9 cellular contexts compared by ENCODE assay signal in the genomic region with DNA sequence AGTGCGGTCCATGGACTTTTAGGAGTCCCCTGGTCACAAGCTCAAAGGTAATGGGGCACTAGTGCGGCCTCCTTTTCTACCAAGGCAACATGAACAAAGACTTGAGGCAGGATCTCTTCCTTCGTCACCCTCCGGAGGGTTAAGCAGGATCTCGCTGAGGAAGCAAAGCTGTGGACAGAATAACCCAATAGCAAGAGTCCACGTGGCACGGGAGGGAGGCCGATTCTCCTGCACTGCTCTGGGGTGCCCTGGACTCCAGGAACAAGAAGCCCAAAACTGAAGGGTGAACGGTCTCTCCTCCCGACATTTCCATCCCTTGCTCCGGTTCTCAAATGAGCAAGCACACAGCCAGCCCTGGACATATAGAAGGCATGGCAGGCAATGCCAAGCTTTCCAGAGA. TPM values are rescaled to one million over a fixed set of nuclear protein-coding genes. Genes with fewer than 3 reads are reported as not detected.
DNase-seq lines count a peak whose midpoint lies in the region; ATAC-seq, FAIRE-seq and TF ChIP-seq lines count a peak whose summit lies in the region.
"Had no signal": no experiment of that assay in that cellular context is flagged by ENCODE, and none has a peak within 500 bp of the region (broad histone marks: within the 10 kb centered on the region; RNA-seq: fewer than 3 reads in every experiment).

No MANE protein-coding gene starts in this region.

- no peak overlapping the region; the same call in 1 of the 2 replicates for H3K56ac ChIP-seq in IMR-90 (ENCODE audit: extremely low read depth, insufficient read depth, low read length)

- peaks cover 74% of the 10 kb centered on the region for H3K4me1 ChIP-seq in IMR-90 (ENCODE audit: control insufficient read depth, insufficient read depth, low read length)
- H3K4me1 ChIP-seq in adrenal gland (replicated peaks in 1 of 2): peaks cover 69 to 98% of the 10 kb centered on the region in 2 donors
- H3K4me1 ChIP-seq in HepG2 (ENCODE audit: insufficient read depth, low read length): peaks cover 100% of the 10 kb centered on the region

- no peak for ATAC-seq in IMR-90 (ENCODE audit: low read depth)
- ATAC-seq in HepG2: no peak
- no peak for ATAC-seq in stimulated activated memory B cell treated with anti-CD40 and anti-IgM and Interleukin-4, amounts not matched to agents 10 μg/mL and 1 μg/mL and 100 μg/mL, for 72 hours
- no peak for ATAC-seq in HG03354 (IDR thresholded peaks at IDR 0.05; ENCODE audit: poor library complexity, severe bottlenecking, unreplicated experiment)
- no peak for ATAC-seq in GM19455 (IDR thresholded peaks at IDR 0.05; ENCODE audit: unreplicated experiment)

- peak overlapping the region; percentile 22 to 84; a peak in 3 of 4 replicates for H4K8ac ChIP-seq in IMR-90 (ENCODE audit: low read depth in 2 of 2, low read length in 2 of 2)

- peak overlapping the region; percentile 62; the same call in 1 of the 2 replicates for H4K5ac ChIP-seq in IMR-90 (ENCODE audit: low read depth, low read length)

- H3K4me3 ChIP-seq in IMR-90 (ENCODE audit: insufficient read depth, low read depth, low read length) (no peak overlapping the region), adrenal gland (peak overlapping the region in 1 of 4 donors; percentile 23), HepG2 (replicated peaks in 1 of 3; ENCODE audit: insufficient read depth in 1 of 3, low read depth in 2 of 3, low read length in 3 of 3) (no peak overlapping the region)

- 0 out of 3 replicates have a peak overlapping the region, but pooled peaks have one; percentile 12 for H2BK15ac ChIP-seq in IMR-90 (ENCODE audit: low read depth, low read length)

- H3K18ac ChIP-seq in IMR-90 (ENCODE audit: low read depth, low read length): 0 out of 2 replicates have a peak overlapping the region, but pooled peaks have one; percentile 5

- TF ChIP-seq CTCF in IMR-90 (conservative IDR thresholded peaks at IDR 0.05; ENCODE audit: low read depth, low read length) (no peak), adrenal gland (IDR thresholded peaks at IDR 0.05) (no peak), HepG2 (CRISPR knock-in tag; IDR thresholded peaks at IDR 0.05) (no peak), GM13976 (IDR thresholded peaks at IDR 0.05; ENCODE audit: borderline replicate concordance, control extremely low read depth, extremely low read depth, insufficient read depth, missing control alignments) (no peak)

- peak overlapping the region; percentile 37; the same call in 1 of the 2 replicates for H2BK20ac ChIP-seq in IMR-90 (ENCODE audit: low read depth, low read length)

- peak overlapping the region; percentile 2 for H2AK9ac ChIP-seq in IMR-90 (replicated peaks; ENCODE audit: low read depth, low read length, poor library complexity)

- H3K27ac Mint-ChIP-seq in stimulated activated memory B cell treated with anti-CD40 and anti-IgM and Interleukin-4, amounts not matched to agents 10 μg/mL and 1 μg/mL and 100 μg/mL, for 72 hours: peak overlapping the region; percentile 89

- TF ChIP-seq EP300 in HepG2 (IDR thresholded peaks at IDR 0.05; ENCODE audit: low read depth in 2 of 2, low read length in 2 of 2): no peak
- TF ChIP-seq EP300 in HepG2 (CRISPR knock-in tag; IDR thresholded peaks at IDR 0.05; ENCODE audit: borderline replicate concordance): no peak

- H3K9ac ChIP-seq in IMR-90 (ENCODE audit: low read depth, low read length) (peak overlapping the region; percentile 53; the same call in 1 of the 2 replicates), HepG2 (ENCODE audit: insufficient read depth, low read depth, low read length) (no peak overlapping the region)

- CTCF ChIA-PET in IMR-90 (lab: Yijun Ruan, JAX): no interaction called here
- CTCF ChIA-PET in HepG2 (lab: Yijun Ruan, JAX; ENCODE audit: low intra/inter-chr PET ratio, low total read pairs): no interaction called here

- H3K79me1 ChIP-seq in IMR-90 (ENCODE audit: low read depth in 1 of 2, low read length in 2 of 2): peaks cover 0 to 63% of the 10 kb centered on the region in 2 experiments; a peak in 2 of 4 replicates

- H3K4me2 ChIP-seq in IMR-90 (ENCODE audit: low read depth, low read length) (peak overlapping the region; percentile 8; the same call in 1 of the 2 replicates), HepG2 (ENCODE audit: low read depth, low read length) (no peak overlapping the region)

- H3K9me1 ChIP-seq in IMR-90 (ENCODE audit: insufficient read depth, low read length): peaks cover 67% of the 10 kb centered on the region

- no peak overlapping the region for H3K4me3 Mint-ChIP-seq in stimulated activated memory B cell treated with anti-CD40 and anti-IgM and Interleukin-4, amounts not matched to agents 10 μg/mL and 1 μg/mL and 100 μg/mL, for 72 hours

- POLR2A ChIA-PET in IMR-90 (lab: Charles Lee; ENCODE audit: unreplicated experiment): no interaction called here
- POLR2A ChIA-PET in HepG2 (lab: Yijun Ruan, JAX): interaction anchor here (2.0 to 9.4 kb wide), 2 partner anchors 14 to 21 kb away, joined by 7 to 97 read pairs; a partner anchor contains a TSS

- H2BK120ac ChIP-seq in IMR-90 (ENCODE audit: low read depth, low read length): peak overlapping the region; percentile 59

- dilution Hi-C loops in IMR-90 (cut with HindIII; ENCODE audit: low sequenced_read_pairs, unreplicated experiment): no loop called here

- H3K9me3 ChIP-seq in IMR-90 (ENCODE audit: control insufficient read depth, insufficient read depth, low read length): no peaks in the 10 kb centered on the region
- no peaks in the 10 kb centered on the region for H3K9me3 ChIP-seq in adrenal gland (replicated peaks in 1 of 3)
- no peaks in the 10 kb centered on the region for H3K9me3 ChIP-seq in HepG2 (ENCODE audit: low read length)

- DNase-seq in IMR-90: no peak
- no peak for DNase-seq in adrenal gland
- no peak for DNase-seq in HepG2 (ENCODE audit: low spot score)
- DNase-seq in GM13976 (ENCODE audit: low spot score): no peak
- no peak for DNase-seq in KBM-7
- DNase-seq: OCI-M1 had no signal

- H2BK5ac ChIP-seq in IMR-90 (ENCODE audit: low read depth, low read length, poor library complexity, severe bottlenecking): peak overlapping the region; percentile 84

- peak overlapping the region; percentile 78; the same call in 1 of the 2 replicates for H2AK5ac ChIP-seq in IMR-90 (ENCODE audit: low read depth, low read length)

- intact Hi-C loops in IMR-90 (cut with micrococcal nuclease): loop anchor here (5.0 kb wide), 1 partner anchor 100 kb away; no protein-coding TSS in a partner anchor
- intact Hi-C loops in adrenal gland (cut with DNase I): no loop called here
- intact Hi-C loops in HepG2 (cut with micrococcal nuclease; ENCODE audit: unreplicated experiment): no loop called here

- no TSS peak for BruUV-seq in IMR-90 (replicated peaks; lab: Mats Ljungman, UMichigan)
- no TSS peak for BruUV-seq in HepG2 (replicated peaks; lab: Mats Ljungman, UMichigan)

- H3K79me2 ChIP-seq in HepG2 (ENCODE audit: insufficient read depth, low read length): peaks cover 97% of the 10 kb centered on the region

- no peaks in the 10 kb centered on the region for H3K9me3 Mint-ChIP-seq in stimulated activated memory B cell treated with anti-CD40 and anti-IgM and Interleukin-4, amounts not matched to agents 10 μg/mL and 1 μg/mL and 100 μg/mL, for 72 hours

- H3K27me3 ChIP-seq in IMR-90 (ENCODE audit: control insufficient read depth, insufficient read depth, low read length) (no peaks in the 10 kb centered on the region), adrenal gland (no peaks in the 10 kb centered on the region), HepG2 (ENCODE audit: control insufficient read depth in 1 of 2, insufficient read depth in 2 of 2, low read length in 2 of 2) (no peaks in the 10 kb centered on the region)

- H2AFZ ChIP-seq in IMR-90 (replicated peaks; ENCODE audit: low read length, poor library complexity) (no peak overlapping the region), HepG2 (ENCODE audit: low read length) (no peak overlapping the region)

- peak overlapping the region; percentile 76 for H4K91ac ChIP-seq in IMR-90 (ENCODE audit: insufficient read depth, low read depth, low read length)

- H4K20me1 ChIP-seq in IMR-90 (ENCODE audit: insufficient read depth, low read length) (peaks cover 100% of the 10 kb centered on the region), HepG2 (ENCODE audit: insufficient read depth, low read length) (peaks cover 46% of the 10 kb centered on the region)

- H3K23ac ChIP-seq in IMR-90 (ENCODE audit: low read depth, low read length): peak overlapping the region; percentile 80; the same call in 1 of the 2 replicates

- H3K27ac ChIP-seq in IMR-90 (ENCODE audit: insufficient read depth, low read length): peak overlapping the region; percentile 93
- H3K27ac ChIP-seq in adrenal gland: peak overlapping the region in 3 of 5 donors; percentile 69 to 86 (median 79)
- H3K27ac ChIP-seq in HepG2 (ENCODE audit: extremely low read length, insufficient read depth, low read length): peak overlapping the region; percentile 33

- TF ChIP-seq POLR2A in IMR-90 (IDR thresholded peaks at IDR 0.05; ENCODE audit: low read depth, low read length): no peak
- no peak for TF ChIP-seq POLR2A in adrenal gland (IDR thresholded peaks at IDR 0.05)
- TF ChIP-seq POLR2A in HepG2 (IDR thresholded peaks at IDR 0.05; ENCODE audit: insufficient read depth in 1 of 2, low read depth in 2 of 2, low read length in 2 of 2): no peak

- H3K36me3 Mint-ChIP-seq in stimulated activated memory B cell treated with anti-CD40 and anti-IgM and Interleukin-4, amounts not matched to agents 10 μg/mL and 1 μg/mL and 100 μg/mL, for 72 hours: peaks cover 35% of the 10 kb centered on the region

- H3K36me3 ChIP-seq in IMR-90 (ENCODE audit: control insufficient read depth, insufficient read depth, low read length) (peaks cover 46% of the 10 kb centered on the region), adrenal gland (replicated peaks in 1 of 2) (no peaks in the 10 kb centered on the region), HepG2 (replicated peaks in 1 of 2; ENCODE audit: control insufficient read depth in 1 of 2, insufficient read depth in 2 of 2, low read length in 2 of 2) (peaks cover 4 to 8% of the 10 kb centered on the region in 2 experiments; a peak in 3 of 5 replicates)

- WGBS in IMR-90 (ENCODE audit: extremely low coverage in 2 of 2, insufficient read length in 1 of 2), 2 experiments: 63% methylated on average over 7 of the region's 11 CpGs; no CpG with 5 or more reads in 1 of the 2 experiments
- WGBS in adrenal gland, 4 donors: 53 to 69% (median 62%) methylated on average over 10 to 11 of the region's 11 CpGs
- WGBS in HepG2 (ENCODE audit: low lambda C conversion rate): 82% methylated on average over 11 of the region's 11 CpGs

- in situ Hi-C loops in IMR-90 (cut with MboI; ENCODE audit: low sequenced_read_pairs) (no loop called here), HepG2 (cut with HindIII; ENCODE audit: extremely low pct_ligation_motif_present, low pct_unique_long_range_greater_than_20kb) (no loop called here), GM13976 (cut with MboI; ENCODE audit: low sequenced_read_pairs, unreplicated experiment) (no loop called here), KBM-7 (cut with MboI; ENCODE audit: low pct_unique_long_range_greater_than_20kb, low sequenced_read_pairs) (no loop called here)

- H3K4me1 Mint-ChIP-seq in stimulated activated memory B cell treated with anti-CD40 and anti-IgM and Interleukin-4, amounts not matched to agents 10 μg/mL and 1 μg/mL and 100 μg/mL, for 72 hours: peaks cover 100% of the 10 kb centered on the region

- H3K4ac ChIP-seq in IMR-90 (ENCODE audit: low read depth, low read length): peak overlapping the region; percentile 89

- TF ChIP-seq RAD21 in IMR-90 (IDR thresholded peaks at IDR 0.05; ENCODE audit: low read length) (no peak), HepG2 (CRISPR knock-in tag; IDR thresholded peaks at IDR 0.05) (no peak)

- no peaks in the 10 kb centered on the region for H3K27me3 Mint-ChIP-seq in stimulated activated memory B cell treated with anti-CD40 and anti-IgM and Interleukin-4, amounts not matched to agents 10 μg/mL and 1 μg/mL and 100 μg/mL, for 72 hours

- H3K14ac ChIP-seq in IMR-90 (replicated peaks; ENCODE audit: low read depth, low read length): peak overlapping the region; percentile 86

- no peak for FAIRE-seq in HepG2 (lab: Jason Lieb, UNC)

RNA-seq across cellular contexts. Expression of a gene that starts 20.7 kb away (rescaled TPM):
- total RNA-seq in IMR-90 (2012; rRNA removed) (554 and 783 TPM in 2 replicates), adrenal gland (100 to 1,000 TPM; 294 to 427 (median 369) TPM), HepG2 (2016; rRNA removed; fragmentation: Illumina TruSeq; extraction: Trizol) (98.5 and 125 TPM in 2 replicates)
- polyA plus RNA-seq in IMR-90 (2012; rRNA removed) (475 and 507 TPM in 2 replicates), adrenal gland (100 to 1,000 TPM in 2 of 3 donors, 10 to 100 TPM in 1; 96.2 to 164 (median 133) TPM), HepG2 (2011; rRNA removed) (50.7 and 60.6 TPM in 2 replicates)
- polyA plus RNA-seq in IMR-90 (2012; cell fraction: cytosol; rRNA removed): 197 and 382 TPM in 2 replicates
- 449 and 493 TPM in 2 replicates for polyA plus RNA-seq in IMR-90 (2012; cell fraction: nucleus; rRNA removed; ENCODE audit: low replicate concordance)
- 28.5 and 28.7 TPM in 2 replicates for total RNA-seq in HepG2 (2016; cell fraction: cytosol; rRNA removed; fragmentation: Illumina TruSeq; extraction: Trizol; ENCODE audit: low read depth)
- total RNA-seq in HepG2 (2016; cell fraction: insoluble cytoplasmic fraction; rRNA removed; fragmentation: Illumina TruSeq; extraction: Trizol): 92.9 and 102 TPM in 2 replicates
- total RNA-seq in HepG2 (2016; cell fraction: membrane; rRNA removed; fragmentation: Illumina TruSeq; extraction: Trizol): 39.3 and 47.1 TPM in 2 replicates
- total RNA-seq in HepG2 (2016; cell fraction: nucleus; rRNA removed; fragmentation: Illumina TruSeq; extraction: Trizol): 73.0 and 81.6 TPM in 2 replicates
- 31.6 and 39.3 TPM in 2 replicates for polyA plus RNA-seq in HepG2 (2011; cell fraction: cytosol; rRNA removed)
- polyA plus RNA-seq in HepG2 (2011; cell fraction: nucleus; rRNA removed): 68.4 and 91.3 TPM in 2 replicates
- polyA plus RNA-seq in HepG2 (2012): 88.3 and 93.4 TPM in 2 replicates
- 3.6 and 4.2 TPM in 2 replicates for polyA plus RNA-seq in HepG2 (2016; cell fraction: cytosol; fragmentation: Illumina TruSeq; extraction: Trizol; ENCODE audit: low read depth)
- polyA plus RNA-seq in HepG2 (2016; cell fraction: insoluble cytoplasmic fraction; fragmentation: Illumina TruSeq; extraction: Trizol; ENCODE audit: low read depth): 72.0 and 110 TPM in 2 replicates
- polyA plus RNA-seq in HepG2 (2016; cell fraction: membrane; fragmentation: Illumina TruSeq; extraction: Trizol; ENCODE audit: low read depth): 8.1 and 11.6 TPM in 2 replicates
- 106 and 113 TPM in 2 replicates for polyA plus RNA-seq in HepG2 (2016; cell fraction: nucleus; fragmentation: Illumina TruSeq; extraction: Trizol; ENCODE audit: insufficient read depth, low read depth)
- polyA minus RNA-seq in HepG2 (2011; rRNA and poly(A)+ RNA removed; ENCODE audit: low replicate concordance): 124 and 180 TPM in 2 replicates
- polyA minus RNA-seq in HepG2 (2011; cell fraction: cytosol; rRNA and poly(A)+ RNA removed): 125 and 176 TPM in 2 replicates
- polyA minus RNA-seq in HepG2 (2011; cell fraction: nucleus; rRNA and poly(A)+ RNA removed): 61.9 and 97.5 TPM in 2 replicates

Comparison
In these comparisons a context has a peak if more than half of its experiments do, and no peak if none do; other contexts are left out.
1. H3K27ac ChIP-seq: peak in every context shown above with its lines; median percentile 93 in IMR-90; 79 in adrenal gland; 33 in HepG2.